8 cellular contexts compared by ENCODE assay signal in the genomic region with DNA sequence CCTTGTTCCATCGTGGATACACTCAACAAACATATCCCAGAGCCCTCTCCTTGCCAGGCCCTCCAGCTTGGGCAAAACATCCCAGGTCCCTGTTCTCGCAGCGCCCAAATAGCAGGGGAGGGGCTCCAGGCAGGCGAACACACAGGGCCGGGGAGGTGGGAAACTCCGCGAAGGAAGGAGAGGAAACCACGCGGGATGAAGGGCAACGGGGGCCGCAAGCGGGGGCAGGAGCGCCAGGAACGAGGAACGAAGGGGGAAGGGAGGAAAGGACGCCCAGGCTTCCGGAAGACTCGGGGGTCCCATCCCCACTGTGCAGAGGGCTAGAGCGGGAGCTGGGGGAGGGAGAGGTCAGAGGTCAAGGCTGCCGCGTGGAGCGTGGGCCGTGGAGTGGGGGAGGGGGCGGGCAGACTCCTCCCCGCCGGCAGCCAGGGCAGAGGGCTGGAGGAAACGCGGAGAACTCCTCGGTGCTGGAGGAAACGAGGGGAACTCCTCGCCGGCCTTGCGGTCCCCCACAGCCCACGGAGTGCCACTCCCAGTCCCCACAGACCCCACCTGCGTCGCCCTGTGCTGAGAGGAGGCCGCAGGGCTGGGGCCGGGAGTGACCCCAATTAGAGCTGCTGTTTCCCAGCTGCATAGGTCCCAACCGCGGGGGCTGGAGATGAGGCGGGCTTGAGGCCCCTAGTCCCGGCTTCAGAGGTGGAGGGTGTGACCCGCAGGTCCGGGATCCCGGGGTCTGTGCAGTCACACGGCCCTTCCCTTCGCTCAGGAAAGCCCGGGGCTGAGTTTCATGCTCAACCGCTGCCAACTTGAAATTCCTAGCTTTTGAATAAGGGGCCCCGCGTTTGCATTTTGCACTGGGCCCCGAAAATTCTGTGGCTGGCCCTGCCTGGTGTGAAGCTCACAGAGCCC. TPM values are rescaled to one million over a fixed set of nuclear protein-coding genes. Genes with fewer than 3 reads are reported as not detected.
DNase-seq lines count a peak whose midpoint lies in the region; ATAC-seq and TF ChIP-seq lines count a peak whose summit lies in the region.

No MANE protein-coding gene starts in this region.

- peak overlapping the region; percentile 28 to 35 for H3K4me3 ChIP-seq in esophagus (ENCODE audit: low read depth in 1 of 2, low read length in 2 of 2)
- H3K4me3 ChIP-seq in rectal smooth muscle tissue (ENCODE audit: low read length): peak overlapping the region; percentile 58
- H3K4me3 ChIP-seq in WERI-Rb-1 (ENCODE audit: low read depth, low read length): no peak overlapping the region

- no peaks in the 10 kb centered on the region for H3K27me3 Mint-ChIP-seq in activated CD4-positive, alpha-beta memory T cell treated with anti-CD3 and anti-CD28 coated beads for 36 hours

- 38 to 42% methylated on average over 46 to 52 of the region's 52 CpGs for whole genome bisulfite sequencing in esophagus, 2 donors

- no peak for ATAC-seq in GM19463 (IDR thresholded peaks at IDR 0.05; ENCODE audit: unreplicated experiment)

- peaks cover 31% of the 10 kb centered on the region for H3K4me1 Mint-ChIP-seq in activated CD4-positive, alpha-beta memory T cell treated with anti-CD3 and anti-CD28 coated beads for 36 hours (ENCODE audit: low read depth)

- intact Hi-C loops in activated CD4-positive, alpha-beta memory T cell treated with anti-CD3 and anti-CD28 coated beads for 36 hours (cut with micrococcal nuclease): loop anchor here (1.0 to 10.0 kb wide), 8 partner anchors 8 to 1775 kb away; partner anchors contain the start of genes CASS4, RAE1 and ZNF831

- H3K27ac ChIP-seq in esophagus (ENCODE audit: low read depth in 2 of 2, low read length in 1 of 2): peak overlapping the region; percentile 68 to 79
- H3K27ac ChIP-seq in rectal smooth muscle tissue (ENCODE audit: low read depth, low read length): peak overlapping the region; percentile 82
- no peak overlapping the region for H3K27ac ChIP-seq in WERI-Rb-1

- peak overlapping the region; percentile 97 for H3K27ac Mint-ChIP-seq in activated CD4-positive, alpha-beta memory T cell treated with anti-CD3 and anti-CD28 coated beads for 36 hours

- POLR2A ChIA-PET in activated CD4-positive, alpha-beta memory T cell treated with anti-CD3 and anti-CD28 coated beads for 36 hours (lab: Charles Lee): interaction anchor here (0.5 to 3.1 kb wide), 20 partner anchors 10 to 999 kb away, joined by 3 to 43 read pairs (median 3); partner anchors contain the start of genes AURKA, CSTF1, RAE1 and VAPB

- peaks cover 7 to 21% of the 10 kb centered on the region in 2 donors for H3K4me1 ChIP-seq in esophagus (ENCODE audit: control insufficient read depth in 2 of 2, insufficient read depth in 2 of 2, low read length in 1 of 2)
- peaks cover 27% of the 10 kb centered on the region for H3K4me1 ChIP-seq in rectal smooth muscle tissue (ENCODE audit: control insufficient read depth, insufficient read depth, low read length)

- H3K27me3 ChIP-seq in esophagus (ENCODE audit: control insufficient read depth in 1 of 2, insufficient read depth in 2 of 2, low read length in 2 of 2) (no peaks in the 10 kb centered on the region), rectal smooth muscle tissue (ENCODE audit: control insufficient read depth, insufficient read depth, low read length) (no peaks in the 10 kb centered on the region), WERI-Rb-1 (ENCODE audit: insufficient read depth, low read depth, severe bottlenecking) (no peaks in the 10 kb centered on the region)

- DNase-seq in SIG-M5 treated with dmso at 0.1 percent for 504 hours (lab: John Stamatoyannopoulos, UW; ENCODE audit: unreplicated experiment): peak; percentile 72
- DNase-seq in SIG-M5 (lab: John Stamatoyannopoulos, UW): no peak
- DNase-seq in activated CD4-positive, alpha-beta memory T cell treated with anti-CD3 and anti-CD28 coated beads for 36 hours: peak; percentile 75
- DNase-seq in NCI-H446 (lab: John Stamatoyannopoulos, UW): no peak
- no peak for DNase-seq in WERI-Rb-1

- H3K4me3 Mint-ChIP-seq in activated CD4-positive, alpha-beta memory T cell treated with anti-CD3 and anti-CD28 coated beads for 36 hours: peak overlapping the region; percentile 79

- peak overlapping the region; percentile 44 for H3K9ac ChIP-seq in rectal smooth muscle tissue (ENCODE audit: low read length)

- H3K9me3 ChIP-seq in esophagus (ENCODE audit: control insufficient read depth in 2 of 2, insufficient read depth in 1 of 2, low read depth in 1 of 2, low read length in 1 of 2): no peaks in the 10 kb centered on the region
- no peaks in the 10 kb centered on the region for H3K9me3 ChIP-seq in WERI-Rb-1 (ENCODE audit: severe bottlenecking)

- H3K9me3 Mint-ChIP-seq in activated CD4-positive, alpha-beta memory T cell treated with anti-CD3 and anti-CD28 coated beads for 36 hours: no peaks in the 10 kb centered on the region

- peaks cover 30% of the 10 kb centered on the region for H3K36me3 Mint-ChIP-seq in activated CD4-positive, alpha-beta memory T cell treated with anti-CD3 and anti-CD28 coated beads for 36 hours

- TF ChIP-seq CTCF in WERI-Rb-1 (IDR thresholded peaks at IDR 0.05; ENCODE audit: low read depth, low read length): no peak

- peaks cover 3 to 6% of the 10 kb centered on the region in 2 donors for H3K36me3 ChIP-seq in esophagus (ENCODE audit: control insufficient read depth in 2 of 2, insufficient read depth in 2 of 2, low read length in 1 of 2)
- H3K36me3 ChIP-seq in rectal smooth muscle tissue (ENCODE audit: control insufficient read depth, insufficient read depth, low read length): peaks cover 4% of the 10 kb centered on the region
- peaks cover 24% of the 10 kb centered on the region for H3K36me3 ChIP-seq in WERI-Rb-1

- CTCF ChIA-PET in activated CD4-positive, alpha-beta memory T cell treated with anti-CD3 and anti-CD28 coated beads for 36 hours (lab: Charles Lee): interaction anchor here (0.8 to 5.8 kb wide), 8 partner anchors 9 to 978 kb away, joined by 3 to 45 read pairs (median 4); partner anchors contain the start of gene CASS4

RNA-seq across cellular contexts. Expression of gene RBM38, which starts 1.2 kb away (rescaled TPM):
- total RNA-seq in activated CD4-positive, alpha-beta memory T cell treated with anti-CD3 and anti-CD28 coated beads for 36 hours: 10 to 100 TPM; 73.4 to 77.3 TPM
- polyA plus RNA-seq in esophagus: 10 to 100 TPM; 10.9 to 13.8 TPM

RNA-seq across cellular contexts. Expression of gene RAE1, which starts 38.9 kb away (rescaled TPM):
- total RNA-seq in activated CD4-positive, alpha-beta memory T cell treated with anti-CD3 and anti-CD28 coated beads for 36 hours: 10 to 100 TPM; 33.7 to 38.2 TPM
- polyA plus RNA-seq in esophagus: 10 to 100 TPM in 1 of 2 donors, 1 to 10 TPM in 1; 8.6 to 25.0 TPM

Comparison
In these comparisons a context has a peak if more than half of its experiments do, and no peak if none do; other contexts are left out.
1. DNase-seq: peak in SIG-M5 treated with dmso at 0.1 percent for 504 hours (single experiment) and activated CD4-positive, alpha-beta memory T cell treated with anti-CD3 and anti-CD28 coated beads for 36 hours (single experiment); none in SIG-M5 (single experiment), NCI-H446 (0 of 2) and WERI-Rb-1 (single experiment).